Comparison of ENCODE assay signal across 8 cellular contexts in genomic region chr15:31372635-31373091, GRCh38. TPM values are rescaled to one million over a fixed set of nuclear protein-coding genes. Genes with fewer than 3 reads are reported as not detected.
DNase-seq lines count a peak whose midpoint lies in the region; ATAC-seq, FAIRE-seq and TF ChIP-seq lines count a peak whose summit lies in the region.

No MANE protein-coding gene starts in this region.

- no peak for TF ChIP-seq POLR2A in HepG2 (IDR thresholded peaks at IDR 0.05; ENCODE audit: insufficient read depth in 1 of 2, low read depth in 2 of 2, low read length in 2 of 2)

- H2BK12ac ChIP-seq in mesenchymal stem cell (ENCODE audit: low read length in 2 of 2): no peak overlapping the region

- WGBS in liver: 67% methylated on average over 14 of the region's 14 CpGs
- 86% methylated on average over 4 of the region's 14 CpGs for whole genome bisulfite sequencing in HepG2 (ENCODE audit: low lambda C conversion rate)
- 59% methylated on average over 14 of the region's 14 CpGs for WGBS in mesenchymal stem cell

- H3K4me2 ChIP-seq in HepG2 (ENCODE audit: low read depth, low read length) (no peak overlapping the region), mesenchymal stem cell (ENCODE audit: low read length, poor library complexity, severe bottlenecking) (no peak overlapping the region)

- DNase-seq in HepG2 (ENCODE audit: low spot score) (no peak), mesenchymal stem cell (peak; percentile 92), NCI-H510A (lab: John Stamatoyannopoulos, UW) (no peak), amniotic stem cell (lab: John Stamatoyannopoulos, UW) (no peak)
- DNase-seq in effector memory CD8-positive, alpha-beta T cell: no peak
- no peak for DNase-seq in activated effector memory CD4-positive, alpha-beta T cell treated with anti-CD3 and anti-CD28 coated beads, Interleukin-2, amount 50 U/mL, for 16 hours

- H3K27me3 ChIP-seq in liver (ENCODE audit: control insufficient read depth in 4 of 4, insufficient read depth in 4 of 4, low read length in 3 of 4): no peaks in the 10 kb centered on the region
- no peaks in the 10 kb centered on the region; a peak in 1 of 5 replicates for H3K27me3 ChIP-seq in HepG2 (ENCODE audit: control insufficient read depth in 1 of 2, insufficient read depth in 2 of 2, low read length in 2 of 2)
- H3K27me3 ChIP-seq in mesenchymal stem cell (ENCODE audit: control insufficient read depth in 1 of 2, insufficient read depth in 1 of 2, low read length in 2 of 2): no peaks in the 10 kb centered on the region

- H3K4ac ChIP-seq in mesenchymal stem cell (ENCODE audit: low read depth in 1 of 2, low read length in 2 of 2): no peak overlapping the region

- no peak overlapping the region for H3K23ac ChIP-seq in mesenchymal stem cell (ENCODE audit: low read length in 2 of 2)

- peak overlapping the region; percentile 50 for H2BK15ac ChIP-seq in mesenchymal stem cell (ENCODE audit: low read depth, poor library complexity, severe bottlenecking)

- peak overlapping the region; percentile 84 for H4K8ac ChIP-seq in mesenchymal stem cell (ENCODE audit: low read length)

- no peak overlapping the region for H3K4me3 ChIP-seq in liver (ENCODE audit: low read depth in 1 of 3, low read length in 3 of 3)
- H3K4me3 ChIP-seq in HepG2 (replicated peaks in 1 of 3; ENCODE audit: insufficient read depth in 1 of 3, low read depth in 2 of 3, low read length in 3 of 3): no peak overlapping the region
- peak overlapping the region in 1 of 2 experiments; percentile 32 for H3K4me3 ChIP-seq in mesenchymal stem cell (ENCODE audit: insufficient read depth in 1 of 2, low read depth in 1 of 2, low read length in 2 of 2)

- peaks cover 4 to 33% (median 13%) of the 10 kb centered on the region in 4 donors for H3K4me1 ChIP-seq in liver (ENCODE audit: control insufficient read depth in 4 of 4, insufficient read depth in 4 of 4, low read length in 3 of 4)
- peaks cover 7% of the 10 kb centered on the region; the same call in 1 of the 2 replicates for H3K4me1 ChIP-seq in HepG2 (ENCODE audit: insufficient read depth, low read length)
- H3K4me1 ChIP-seq in mesenchymal stem cell (ENCODE audit: control insufficient read depth, insufficient read depth, low read depth, low read length): peaks cover 17% of the 10 kb centered on the region

- H3K9me3 ChIP-seq in liver (ENCODE audit: control insufficient read depth in 4 of 4, low read length in 3 of 4): no peaks in the 10 kb centered on the region
- no peaks in the 10 kb centered on the region for H3K9me3 ChIP-seq in HepG2 (ENCODE audit: low read length)
- no peaks in the 10 kb centered on the region for H3K9me3 ChIP-seq in mesenchymal stem cell (ENCODE audit: control insufficient read depth, low read length)

- no peaks in the 10 kb centered on the region for H3K27me3 Mint-ChIP-seq in effector memory CD8-positive, alpha-beta T cell

- TF ChIP-seq RAD21 in liver (IDR thresholded peaks at IDR 0.05) (peak in 1 of 2 donors; percentile 41), HepG2 (CRISPR knock-in tag; IDR thresholded peaks at IDR 0.05) (no peak)

- peaks cover 94% of the 10 kb centered on the region for H3K36me3 Mint-ChIP-seq in effector memory CD8-positive, alpha-beta T cell (ENCODE audit: insufficient read depth)

- peak overlapping the region; percentile 55 to 59 for H3K18ac ChIP-seq in mesenchymal stem cell (ENCODE audit: low read depth in 1 of 2, low read length in 2 of 2)

- CTCF ChIA-PET in HepG2 (lab: Yijun Ruan, JAX; ENCODE audit: low intra/inter-chr PET ratio, low total read pairs): no interaction called here

- H3K4me1 Mint-ChIP-seq in effector memory CD8-positive, alpha-beta T cell (ENCODE audit: low read depth in 2 of 2): peaks cover 46 to 59% of the 10 kb centered on the region in 2 donors

- ATAC-seq in HepG2 (no peak), HG03045 (IDR thresholded peaks at IDR 0.05; ENCODE audit: unreplicated experiment) (no peak)
- no peak for ATAC-seq in effector memory CD8-positive, alpha-beta T cell (replicated peaks)

- peak overlapping the region in 1 of 2 donors; percentile 19 for H3K4me3 Mint-ChIP-seq in effector memory CD8-positive, alpha-beta T cell

- TF ChIP-seq EP300 in HepG2 (IDR thresholded peaks at IDR 0.05; ENCODE audit: low read depth in 2 of 2, low read length in 2 of 2) (no peak), HepG2 (CRISPR knock-in tag; IDR thresholded peaks at IDR 0.05; ENCODE audit: borderline replicate concordance) (no peak)

- no TSS peak for BruUV-seq in HepG2 (replicated peaks; lab: Mats Ljungman, UMichigan)

- peaks cover 2% of the 10 kb centered on the region for H3K79me2 ChIP-seq in HepG2 (ENCODE audit: insufficient read depth, low read length)

- H3K9ac ChIP-seq in liver (ENCODE audit: low read depth in 1 of 2, low read length in 2 of 2) (no peak overlapping the region), HepG2 (ENCODE audit: insufficient read depth, low read depth, low read length) (no peak overlapping the region), mesenchymal stem cell (ENCODE audit: low read length) (peak overlapping the region; percentile 17)

- H4K91ac ChIP-seq in mesenchymal stem cell (ENCODE audit: low read length): peak overlapping the region; percentile 79

- no peak overlapping the region for H2AK5ac ChIP-seq in mesenchymal stem cell (ENCODE audit: low read length, severe bottlenecking)

- TF ChIP-seq CTCF in liver (IDR thresholded peaks at IDR 0.05; ENCODE audit: low read depth, low read length, missing input control) (no peak), HepG2 (CRISPR knock-in tag; IDR thresholded peaks at IDR 0.05) (no peak)

- peak overlapping the region in 1 of 2 experiments; percentile 3 for H3K14ac ChIP-seq in mesenchymal stem cell (ENCODE audit: low read length in 2 of 2)

- H4K20me1 ChIP-seq in HepG2 (ENCODE audit: insufficient read depth, low read length): no peaks in the 10 kb centered on the region

- no peaks in the 10 kb centered on the region for H3K9me3 Mint-ChIP-seq in effector memory CD8-positive, alpha-beta T cell

- in situ Hi-C loops in HepG2 (cut with HindIII; ENCODE audit: extremely low pct_ligation_motif_present, low pct_unique_long_range_greater_than_20kb): no loop called here

- H3K27ac Mint-ChIP-seq in effector memory CD8-positive, alpha-beta T cell: peak overlapping the region; percentile 78 to 99

- no peak overlapping the region for H3K27ac ChIP-seq in liver (ENCODE audit: low read depth in 1 of 2, low read length in 2 of 2)
- no peak overlapping the region for H3K27ac ChIP-seq in HepG2 (ENCODE audit: extremely low read length, insufficient read depth, low read length)
- no peak overlapping the region for H3K27ac ChIP-seq in mesenchymal stem cell (ENCODE audit: low read length, poor library complexity, severe bottlenecking)

- H2AFZ ChIP-seq in HepG2 (ENCODE audit: low read length) (no peak overlapping the region), mesenchymal stem cell (ENCODE audit: low read depth, low read length) (no peak overlapping the region)

- intact Hi-C loops in HepG2 (cut with micrococcal nuclease; ENCODE audit: unreplicated experiment): no loop called here

- peaks cover 46% of the 10 kb centered on the region for H3K79me1 ChIP-seq in mesenchymal stem cell (replicated peaks; ENCODE audit: low read length, poor library complexity, severe bottlenecking)

- POLR2A ChIA-PET in HepG2 (lab: Yijun Ruan, JAX): no interaction called here

- no peak overlapping the region for H2BK5ac ChIP-seq in mesenchymal stem cell (ENCODE audit: low read depth, low read length, poor library complexity, severe bottlenecking)

- FAIRE-seq in HepG2 (lab: Jason Lieb, UNC): no peak

- H3K36me3 ChIP-seq in liver (ENCODE audit: control insufficient read depth in 4 of 4, insufficient read depth in 3 of 4, low read depth in 1 of 4, low read length in 3 of 4) (peaks cover 0 to 9% (median 5%) of the 10 kb centered on the region in 4 donors), HepG2 (replicated peaks in 1 of 2; ENCODE audit: control insufficient read depth in 1 of 2, insufficient read depth in 2 of 2, low read length in 2 of 2) (peaks cover 5 to 20% of the 10 kb centered on the region in 2 experiments; a peak in 4 of 5 replicates), mesenchymal stem cell (ENCODE audit: control insufficient read depth in 1 of 2, insufficient read depth in 2 of 2, low read depth in 1 of 2, low read length in 2 of 2) (peaks cover 29 to 33% of the 10 kb centered on the region in 2 experiments)

- no peak overlapping the region for H2BK120ac ChIP-seq in mesenchymal stem cell (ENCODE audit: low read depth, low read length)

RNA-seq across cellular contexts. Expression of gene KLF13, which starts 46.0 kb away (rescaled TPM):
- total RNA-seq in liver (10 to 100 TPM; 64.6 to 77.1 TPM), HepG2 (2016; rRNA removed; fragmentation: Illumina TruSeq; extraction: Trizol) (25.1 and 27.8 TPM in 2 replicates)
- polyA plus RNA-seq in liver (10 to 100 TPM; 17.4 to 50.5 TPM), HepG2 (2011; rRNA removed) (16.8 and 18.8 TPM in 2 replicates)
- 1.4 and 2.8 TPM in 2 replicates for total RNA-seq in HepG2 (2016; cell fraction: cytosol; rRNA removed; fragmentation: Illumina TruSeq; extraction: Trizol; ENCODE audit: low read depth)
- total RNA-seq in HepG2 (2016; cell fraction: insoluble cytoplasmic fraction; rRNA removed; fragmentation: Illumina TruSeq; extraction: Trizol): 21.2 and 24.1 TPM in 2 replicates
- total RNA-seq in HepG2 (2016; cell fraction: membrane; rRNA removed; fragmentation: Illumina TruSeq; extraction: Trizol): 6.8 and 8.3 TPM in 2 replicates
- total RNA-seq in HepG2 (2016; cell fraction: nucleus; rRNA removed; fragmentation: Illumina TruSeq; extraction: Trizol): 13.1 and 18.9 TPM in 2 replicates
- polyA plus RNA-seq in HepG2 (2011; cell fraction: cytosol; rRNA removed): 9.1 and 11.1 TPM in 2 replicates
- polyA plus RNA-seq in HepG2 (2011; cell fraction: nucleus; rRNA removed): 12.3 and 14.2 TPM in 2 replicates
- polyA plus RNA-seq in HepG2 (2012): 22.0 and 24.4 TPM in 2 replicates
- 1.1 and 2.1 TPM in 2 replicates for polyA plus RNA-seq in HepG2 (2016; cell fraction: cytosol; fragmentation: Illumina TruSeq; extraction: Trizol; ENCODE audit: low read depth)
- polyA plus RNA-seq in HepG2 (2016; cell fraction: insoluble cytoplasmic fraction; fragmentation: Illumina TruSeq; extraction: Trizol; ENCODE audit: low read depth): 31.2 and 34.3 TPM in 2 replicates
- 5.5 and 7.5 TPM in 2 replicates for polyA plus RNA-seq in HepG2 (2016; cell fraction: membrane; fragmentation: Illumina TruSeq; extraction: Trizol; ENCODE audit: low read depth)
- polyA plus RNA-seq in HepG2 (2016; cell fraction: nucleus; fragmentation: Illumina TruSeq; extraction: Trizol; ENCODE audit: insufficient read depth, low read depth): 30.0 and 34.4 TPM in 2 replicates
- 23.8 and 65.8 TPM in 2 replicates for polyA minus RNA-seq in HepG2 (2011; rRNA and poly(A)+ RNA removed; ENCODE audit: low replicate concordance)
- polyA minus RNA-seq in HepG2 (2011; cell fraction: cytosol; rRNA and poly(A)+ RNA removed): 12.2 and 13.9 TPM in 2 replicates
- polyA minus RNA-seq in HepG2 (2011; cell fraction: nucleus; rRNA and poly(A)+ RNA removed): 6.3 and 8.8 TPM in 2 replicates
- polyA plus RNA-seq in mesenchymal stem cell (2013, experiment 1 of 2): 93.2 TPM
- polyA plus RNA-seq in mesenchymal stem cell (2013, experiment 2 of 2): 91.8 TPM
